ENCODE assay signal across 13 cellular contexts in genomic region chr4:27692868-27693634, GRCh38.
DNase-seq lines count a peak whose midpoint lies in the region; ATAC-seq and TF ChIP-seq lines count a peak whose summit lies in the region.
"Had no signal": no experiment of that assay in that cellular context is flagged by ENCODE, and none has a peak within 500 bp of the region (broad histone marks: within the 10 kb centered on the region; RNA-seq: fewer than 3 reads in every experiment).

No MANE protein-coding gene starts in this region.

- peak overlapping the region; percentile 43 for H2AFZ ChIP-seq in Loucy (ENCODE audit: low read length)

- no peak overlapping the region for H2BK120ac ChIP-seq in mesendoderm (ENCODE audit: low read depth, low read length)

- DNase-seq in GM03348 (ENCODE audit: low spot score) (peak; percentile 8), fibroblast of villous mesenchyme (ENCODE audit: low read depth) (peak; percentile 3), mesendoderm (no peak), NCI-H2227 (lab: John Stamatoyannopoulos, UW; ENCODE audit: unreplicated experiment) (no peak), head of caudate nucleus (no peak)
- DNase-seq in effector CD8-positive, alpha-beta T cell (lab: John Stamatoyannopoulos, UW): no peak
- DNase-seq: CD4-positive, alpha-beta memory T cell; HCEC 1CT; NCI-H524 treated with DMSO at 0.1 percent for 48 hours had no signal

- no peaks in the 10 kb centered on the region for H3K9me2 ChIP-seq in Loucy (replicated peaks; ENCODE audit: low read depth, low read length)
- H3K9me2 ChIP-seq: SK-N-SH had no signal

- no peak overlapping the region for H3K27ac ChIP-seq in mesendoderm (ENCODE audit: low read depth, low read length)

- no peak overlapping the region for H3K23ac ChIP-seq in mesendoderm (ENCODE audit: low read length)

- H3K27me3 ChIP-seq in Loucy (ENCODE audit: insufficient read depth, low read length, poor library complexity, severe bottlenecking) (no peaks in the 10 kb centered on the region), mesendoderm (ENCODE audit: insufficient read depth, low read length, poor library complexity) (no peaks in the 10 kb centered on the region)
- H3K27me3 ChIP-seq: MG63 had no signal

- no peak overlapping the region for H3K9ac ChIP-seq in Loucy (ENCODE audit: low read depth, low read length, poor library complexity, severe bottlenecking)
- H3K9ac ChIP-seq in mesendoderm (ENCODE audit: low read length): no peak overlapping the region
- H3K9ac ChIP-seq: SK-N-SH had no signal

- no peaks in the 10 kb centered on the region for H3K9me3 ChIP-seq in Loucy (ENCODE audit: insufficient read depth, low read depth, low read length)
- H3K9me3 ChIP-seq: MG63, SK-N-SH had no signal

- no peak overlapping the region for H4K8ac ChIP-seq in mesendoderm (ENCODE audit: low read depth, low read length)

- H3F3A ChIP-seq in Loucy (ENCODE audit: low read depth): no peaks in the 10 kb centered on the region

- no peak overlapping the region for H4K5ac ChIP-seq in mesendoderm (ENCODE audit: low read length)

- H2BK15ac ChIP-seq in mesendoderm (replicated peaks; ENCODE audit: low read depth): no peak overlapping the region

- no peak overlapping the region for H2BK5ac ChIP-seq in mesendoderm (ENCODE audit: low read length)

- H3K18ac ChIP-seq in mesendoderm (ENCODE audit: low read length): no peak overlapping the region

- WGBS in mesendoderm (ENCODE audit: extremely low coverage, insufficient coverage, low lambda C conversion rate): no CpG with 5 or more reads among the region's 6 CpGs

- H3K79me1 ChIP-seq in mesendoderm (ENCODE audit: low read length): no peaks in the 10 kb centered on the region

- H3K36me3 ChIP-seq in Loucy (ENCODE audit: insufficient read depth, low read length) (no peaks in the 10 kb centered on the region), mesendoderm (ENCODE audit: control insufficient read depth, insufficient read depth, low read length) (no peaks in the 10 kb centered on the region)
- H3K36me3 ChIP-seq: MG63 had no signal

- H3K56ac ChIP-seq in mesendoderm (ENCODE audit: low read length): no peak overlapping the region

- no peak overlapping the region for H3K4ac ChIP-seq in mesendoderm (ENCODE audit: low read depth, low read length)

- ATAC-seq in GM19452 (IDR thresholded peaks at IDR 0.05; ENCODE audit: unreplicated experiment): peak; percentile 6

- H3K4me3 ChIP-seq in Loucy (ENCODE audit: low read length, poor library complexity, severe bottlenecking) (no peak overlapping the region), fibroblast of villous mesenchyme (ENCODE audit: low read depth, low read length) (no peak overlapping the region), mesendoderm (ENCODE audit: low read length) (no peak overlapping the region)
- H3K4me3 ChIP-seq: MG63 had no signal

- H4K20me1 ChIP-seq in Loucy (ENCODE audit: insufficient read depth, low read length, poor library complexity, severe bottlenecking): no peaks in the 10 kb centered on the region

- intact Hi-C loops in head of caudate nucleus (cut with DNase I): no loop called here

- H3K4me2 ChIP-seq in Loucy (ENCODE audit: low read depth, low read length, poor library complexity, severe bottlenecking) (no peak overlapping the region), mesendoderm (ENCODE audit: low read length) (no peak overlapping the region)
- H3K4me2 ChIP-seq: SK-N-SH had no signal

- no peak overlapping the region for H2AK5ac ChIP-seq in mesendoderm (ENCODE audit: low read length)

- H3K79me2 ChIP-seq in Loucy (ENCODE audit: insufficient read depth, low read length) (no peaks in the 10 kb centered on the region), mesendoderm (ENCODE audit: control insufficient read depth, insufficient read depth, low read length) (no peaks in the 10 kb centered on the region)

- H3K4me1 ChIP-seq in Loucy (ENCODE audit: insufficient read depth, low read length, poor library complexity, severe bottlenecking): no peaks in the 10 kb centered on the region
- H3K4me1 ChIP-seq in mesendoderm (ENCODE audit: control insufficient read depth, low read depth, low read length): no peaks in the 10 kb centered on the region

- TF ChIP-seq CTCF in Loucy (conservative IDR thresholded peaks at IDR 0.05; ENCODE audit: low read length) (no peak), fibroblast of villous mesenchyme (IDR thresholded peaks at IDR 0.05; ENCODE audit: insufficient read depth, low read depth, low read length) (no peak)

Comparison
In these comparisons a context has a peak if more than half of its experiments do, and no peak if none do; other contexts are left out.
1. DNase-seq: peak in GM03348 (single experiment) and fibroblast of villous mesenchyme (single experiment); none in mesendoderm (single experiment), NCI-H2227 (single experiment), effector CD8-positive, alpha-beta T cell (single experiment) and head of caudate nucleus (0 of 42).